ENCODE assay signal across 19 cellular contexts in the genomic region with DNA sequence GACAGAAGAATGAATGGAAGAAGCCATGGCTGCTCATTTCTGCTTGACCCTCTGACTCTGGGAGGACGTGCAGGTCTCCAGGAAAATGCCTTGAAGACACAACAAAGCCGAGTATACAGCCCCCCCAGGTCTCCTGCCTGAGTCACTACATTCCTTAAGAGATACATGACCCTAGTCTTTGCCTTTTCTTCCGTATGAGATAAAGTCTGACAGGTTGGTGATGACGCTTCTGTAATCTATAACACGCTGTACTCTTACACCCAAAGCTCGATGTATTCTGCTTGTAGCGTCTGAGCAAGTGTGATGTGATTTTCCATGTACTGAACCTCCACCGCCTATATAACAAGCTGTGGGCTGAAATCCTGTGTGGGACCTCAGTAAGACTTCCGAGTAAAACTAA.
DNase-seq lines count a peak whose midpoint lies in the region; TF ChIP-seq lines count a peak whose summit lies in the region.
"Had no signal": no experiment of that assay in that cellular context is flagged by ENCODE, and none has a peak within 500 bp of the region (broad histone marks: within the 10 kb centered on the region; RNA-seq: fewer than 3 reads in every experiment).

No MANE protein-coding gene starts in this region.

- TF ChIP-seq CTCF in Caco-2 (IDR thresholded peaks at IDR 0.05; ENCODE audit: insufficient read depth in 1 of 2, low read depth in 1 of 2, low read length in 1 of 2, severe bottlenecking in 1 of 2, unreplicated experiment in 1 of 2) (no peak), brain (conservative IDR thresholded peaks at IDR 0.05) (no peak), Peyer's patch (IDR thresholded peaks at IDR 0.05) (no peak)

- H3K4me3 Mint-ChIP-seq in Caco-2 (ENCODE audit: unreplicated experiment) = no peak overlapping the region
- H3K4me3 Mint-ChIP-seq in brain = no peak overlapping the region
- H3K4me3 Mint-ChIP-seq: activated CD8-positive, alpha-beta T cell treated with anti-CD3 and anti-CD28 coated beads, Interleukin-2, amount 10 ng/mL, durations not matched to agents 7 days and 5 days; activated naive CD8-positive, alpha-beta T cell treated with anti-CD3 and anti-CD28 coated beads for 36 hours; endodermal cell had no signal

- H3K4ac ChIP-seq in mesenchymal stem cell (ENCODE audit: low read depth in 1 of 2, low read length in 2 of 2) = no peak overlapping the region

- no peak overlapping the region for H2BK5ac ChIP-seq in mesenchymal stem cell (ENCODE audit: low read depth, low read length, poor library complexity, severe bottlenecking)

- DNase-seq in Caco-2 = peak in 1 of 2 experiments; percentile 44
- peak; percentile 95 for DNase-seq in NCI-H226
- DNase-seq in mesenchymal stem cell = no peak
- DNase-seq in globus pallidus (ENCODE audit: low spot score) = no peak
- DNase-seq in AG20443 (ENCODE audit: low spot score) = no peak
- no peak for DNase-seq in NCI-H2081 (lab: John Stamatoyannopoulos, UW)
- no peak for DNase-seq in Peyer's patch
- DNase-seq: activated CD8-positive, alpha-beta T cell treated with anti-CD3 and anti-CD28 coated beads, Interleukin-2, amount 10 ng/mL, durations not matched to agents 7 days and 5 days; activated naive CD8-positive, alpha-beta T cell treated with anti-CD3 and anti-CD28 coated beads for 36 hours; activated T-cell treated with anti-CD3 and anti-CD28 coated beads, Interleukin-2, amount 50 U/mL, for 48 hours; endodermal cell; GF-D8; GOT3; left cardiac atrium; NCI-H524 treated with DMSO at 0.1 percent for 48 hours; stimulated activated CD4-positive, alpha-beta T cell treated with anti-CD3 and anti-CD28 coated beads, Interleukin-2, amount 100 ng/mL, for 48 hours had no signal

- 66% methylated on average over 9 of the region's 9 CpGs for WGBS in mesenchymal stem cell

- H3K14ac ChIP-seq in mesenchymal stem cell (ENCODE audit: low read length in 2 of 2) = no peak overlapping the region

- H2AFZ ChIP-seq in mesenchymal stem cell (ENCODE audit: low read depth, low read length) = no peak overlapping the region
- H2AFZ ChIP-seq: parathyroid adenoma had no signal

- peak overlapping the region in 1 of 2 experiments; percentile 14 for H3K18ac ChIP-seq in mesenchymal stem cell (ENCODE audit: low read depth in 1 of 2, low read length in 2 of 2)

- H3K36me3 Mint-ChIP-seq in Caco-2 (ENCODE audit: insufficient read depth, unreplicated experiment) = no peaks in the 10 kb centered on the region
- peaks cover 71% of the 10 kb centered on the region for H3K36me3 Mint-ChIP-seq in brain

- H3K36me3 ChIP-seq in Caco-2 (ENCODE audit: control insufficient read depth, insufficient read depth, low read length) (no peaks in the 10 kb centered on the region), mesenchymal stem cell (ENCODE audit: control insufficient read depth in 1 of 2, insufficient read depth in 2 of 2, low read depth in 1 of 2, low read length in 2 of 2) (peaks cover 0 to 17% of the 10 kb centered on the region in 2 experiments), Peyer's patch (peaks cover 0 to 4% (median 0%) of the 10 kb centered on the region in 3 donors)

- no peak overlapping the region for H2BK120ac ChIP-seq in mesenchymal stem cell (ENCODE audit: low read depth, low read length)

- no peak overlapping the region for H3K4me2 ChIP-seq in mesenchymal stem cell (ENCODE audit: low read length, poor library complexity, severe bottlenecking)

- H3K27me3 Mint-ChIP-seq in Caco-2 (ENCODE audit: insufficient read depth, unreplicated experiment) (no peaks in the 10 kb centered on the region), brain (no peaks in the 10 kb centered on the region)
- H3K27me3 Mint-ChIP-seq: activated naive CD8-positive, alpha-beta T cell treated with anti-CD3 and anti-CD28 coated beads for 36 hours had no signal

- intact Hi-C loops in Caco-2 (cut with micrococcal nuclease; ENCODE audit: unreplicated experiment) = no loop called here

- peaks cover 14% of the 10 kb centered on the region for H3K79me1 ChIP-seq in mesenchymal stem cell (replicated peaks; ENCODE audit: low read length, poor library complexity, severe bottlenecking)

- peak overlapping the region; percentile 71 for H2AK5ac ChIP-seq in mesenchymal stem cell (ENCODE audit: low read length, severe bottlenecking)

- no peak overlapping the region for H2BK15ac ChIP-seq in mesenchymal stem cell (ENCODE audit: low read depth, poor library complexity, severe bottlenecking)

- H3K9me3 ChIP-seq in Caco-2 = no peaks in the 10 kb centered on the region
- no peaks in the 10 kb centered on the region for H3K9me3 ChIP-seq in mesenchymal stem cell (ENCODE audit: control insufficient read depth, low read length)
- no peaks in the 10 kb centered on the region for H3K9me3 ChIP-seq in Peyer's patch

- no peak for TF ChIP-seq POLR2A in Peyer's patch (IDR thresholded peaks at IDR 0.05)

- CTCF ChIA-PET in Caco-2 (lab: Charles Lee) = no interaction called here

- no peak overlapping the region for H3K4me3 ChIP-seq in Caco-2 (ENCODE audit: low read depth, low read length)
- H3K4me3 ChIP-seq in mesenchymal stem cell (ENCODE audit: insufficient read depth in 1 of 2, low read depth in 1 of 2, low read length in 2 of 2) = no peak overlapping the region
- no peak overlapping the region for H3K4me3 ChIP-seq in Peyer's patch

- no peak overlapping the region for H4K91ac ChIP-seq in mesenchymal stem cell (ENCODE audit: low read length)

- H4K8ac ChIP-seq in mesenchymal stem cell (ENCODE audit: low read length) = no peak overlapping the region

- BruUV-seq in Caco-2 (replicated peaks; lab: Mats Ljungman, UMichigan) = no TSS peak

- H3K27me3 ChIP-seq in Caco-2 (replicated peaks; ENCODE audit: control insufficient read depth, insufficient read depth, low read length) = no peaks in the 10 kb centered on the region
- no peaks in the 10 kb centered on the region for H3K27me3 ChIP-seq in mesenchymal stem cell (ENCODE audit: control insufficient read depth in 1 of 2, insufficient read depth in 1 of 2, low read length in 2 of 2)
- H3K27me3 ChIP-seq in Peyer's patch = no peaks in the 10 kb centered on the region

- H3K23ac ChIP-seq in mesenchymal stem cell (ENCODE audit: low read length in 2 of 2) = no peak overlapping the region

- H2BK12ac ChIP-seq in mesenchymal stem cell (ENCODE audit: low read length in 2 of 2) = no peak overlapping the region

- H3K27ac Mint-ChIP-seq in Caco-2 (ENCODE audit: unreplicated experiment) (peak overlapping the region; percentile 72), brain (peak overlapping the region in 4 of 5 experiments; percentile 43 to 86 (median 78))
- H3K27ac Mint-ChIP-seq: activated CD8-positive, alpha-beta T cell treated with anti-CD3 and anti-CD28 coated beads, Interleukin-2, amount 10 ng/mL, durations not matched to agents 7 days and 5 days; activated naive CD8-positive, alpha-beta T cell treated with anti-CD3 and anti-CD28 coated beads for 36 hours; endodermal cell had no signal

- POLR2A ChIA-PET in Caco-2 (lab: Charles Lee) = no interaction called here

- H3K9ac ChIP-seq in mesenchymal stem cell (ENCODE audit: low read length) = no peak overlapping the region
- H3K9ac ChIP-seq: parathyroid adenoma had no signal

- H3K27ac ChIP-seq in mesenchymal stem cell (ENCODE audit: low read length, poor library complexity, severe bottlenecking) (peak overlapping the region; percentile 39), Peyer's patch (no peak overlapping the region)
- H3K27ac ChIP-seq: HL-60, parathyroid adenoma had no signal

- H3K9me3 Mint-ChIP-seq in Caco-2 (ENCODE audit: unreplicated experiment) (no peaks in the 10 kb centered on the region), brain (no peaks in the 10 kb centered on the region)
- H3K9me3 Mint-ChIP-seq: activated naive CD8-positive, alpha-beta T cell treated with anti-CD3 and anti-CD28 coated beads for 36 hours; endodermal cell had no signal

- peaks cover 23% of the 10 kb centered on the region for H3K4me1 Mint-ChIP-seq in Caco-2 (ENCODE audit: low read depth, unreplicated experiment)
- H3K4me1 Mint-ChIP-seq in brain = peaks cover 26% of the 10 kb centered on the region
- H3K4me1 Mint-ChIP-seq: activated naive CD8-positive, alpha-beta T cell treated with anti-CD3 and anti-CD28 coated beads for 36 hours; endodermal cell had no signal

- H3K4me1 ChIP-seq in Caco-2 (0 out of 2 replicates have a peak, but pooled peaks cover 6% of the 10 kb centered on the region), mesenchymal stem cell (ENCODE audit: control insufficient read depth, insufficient read depth, low read depth, low read length) (peaks cover 13% of the 10 kb centered on the region), Peyer's patch (no peaks in the 10 kb centered on the region)
- H3K4me1 ChIP-seq: parathyroid adenoma had no signal
